ENCODE assay signal across 8 cellular contexts in genomic region chr12:122064780-122065588, GRCh38. TPM values are rescaled to one million over a fixed set of nuclear protein-coding genes. Genes with fewer than 3 reads are reported as not detected.
DNase-seq lines count a peak whose midpoint lies in the region; ATAC-seq and TF ChIP-seq lines count a peak whose summit lies in the region.

No MANE protein-coding gene starts in this region.

- no peaks in the 10 kb centered on the region for H4K20me1 ChIP-seq in SU-DHL-6 (ENCODE audit: low read depth, low read length)

- peak overlapping the region; percentile 58 for H3K4me3 ChIP-seq in SU-DHL-6 (ENCODE audit: insufficient read depth, low read length, poor library complexity, severe bottlenecking)
- no peak overlapping the region for H3K4me3 ChIP-seq in cardiac muscle cell
- H3K4me3 ChIP-seq in skin epidermis = no peak overlapping the region

- peaks cover 26% of the 10 kb centered on the region for H3K4me1 ChIP-seq in cardiac muscle cell (ENCODE audit: low read depth)

- H3K9me3 ChIP-seq in SU-DHL-6 (ENCODE audit: insufficient read depth, low read length) (no peaks in the 10 kb centered on the region), cardiac muscle cell (ENCODE audit: low read depth) (no peaks in the 10 kb centered on the region)

- TF ChIP-seq CTCF in SU-DHL-6 (IDR thresholded peaks at IDR 0.05; ENCODE audit: insufficient read depth, low read length, poor library complexity, severe bottlenecking) (no peak), cardiac muscle cell (IDR thresholded peaks at IDR 0.05; ENCODE audit: low read depth, low read length) (no peak)

- H3F3A ChIP-seq in SU-DHL-6 (ENCODE audit: insufficient read depth) = peaks cover 40% of the 10 kb centered on the region

- DNase-seq in AG20443 (ENCODE audit: low spot score) = peak; percentile 57
- peak; percentile 92 to 93 for DNase-seq in Kasumi-1 (lab: John Stamatoyannopoulos, UW)
- DNase-seq in cardiac muscle cell (ENCODE audit: low read depth in 1 of 2, low spot score in 1 of 2) = peak; percentile 74 to 92
- no peak for DNase-seq in NCI-H2081 treated with DMSO at 0.1 percent for 48 hours (lab: John Stamatoyannopoulos, UW)
- DNase-seq in cortex of kidney (lab: John Stamatoyannopoulos, UW) = no peak

- H3K9me2 ChIP-seq in SU-DHL-6 (replicated peaks; ENCODE audit: insufficient read depth, low read length) = no peaks in the 10 kb centered on the region

- no peaks in the 10 kb centered on the region; the same call in 1 of the 2 replicates for H3K79me2 ChIP-seq in SU-DHL-6 (ENCODE audit: insufficient read depth, low read length)

- no peak for ATAC-seq in GM19023 (IDR thresholded peaks at IDR 0.05; ENCODE audit: unreplicated experiment)

- H3K27ac ChIP-seq in SU-DHL-6 (ENCODE audit: low read depth, low read length) (no peak overlapping the region), cardiac muscle cell (peak overlapping the region; percentile 89), skin epidermis (peak overlapping the region in 12 of 21 experiments; percentile 1 to 76 (median 58))

- peak overlapping the region; percentile 54 for H3K9ac ChIP-seq in SU-DHL-6 (ENCODE audit: low read length)

- peaks cover 4% of the 10 kb centered on the region; the same call in 1 of the 2 replicates for H3K36me3 ChIP-seq in SU-DHL-6 (ENCODE audit: low read length)
- no peaks in the 10 kb centered on the region for H3K36me3 ChIP-seq in cardiac muscle cell

- no peaks in the 10 kb centered on the region for H3K27me3 ChIP-seq in SU-DHL-6 (ENCODE audit: low read length)
- no peaks in the 10 kb centered on the region for H3K27me3 ChIP-seq in cardiac muscle cell

- peak overlapping the region; percentile 46 for H2AFZ ChIP-seq in SU-DHL-6 (ENCODE audit: low read depth, low read length, severe bottlenecking)

- H3K4me2 ChIP-seq in SU-DHL-6 (ENCODE audit: low read depth, low read length, poor library complexity, severe bottlenecking) = peak overlapping the region; percentile 70

RNA-seq across cellular contexts. Expression of gene MLXIP, which starts 13.6 kb away (rescaled TPM):
- 5.5 and 8.2 TPM in 2 replicates for total RNA-seq in cardiac muscle cell
- polyA plus RNA-seq in cardiac muscle cell = 11.0 and 13.7 TPM in 2 replicates

RNA-seq across cellular contexts. Expression of gene BCL7A, which starts 43.3 kb away (rescaled TPM):
- total RNA-seq in cardiac muscle cell = 16.2 and 30.5 TPM in 2 replicates
- polyA plus RNA-seq in cardiac muscle cell = 19.1 and 20.8 TPM in 2 replicates

Comparison
In these comparisons a context has a peak if more than half of its experiments do, and no peak if none do; other contexts are left out.
1. DNase-seq: peak in AG20443 (single experiment), Kasumi-1 (2 of 2) and cardiac muscle cell (2 of 2); none in NCI-H2081 treated with DMSO at 0.1 percent for 48 hours (single experiment) and cortex of kidney (single experiment).